8 cellular contexts compared by ENCODE assay signal in the genomic region with DNA sequence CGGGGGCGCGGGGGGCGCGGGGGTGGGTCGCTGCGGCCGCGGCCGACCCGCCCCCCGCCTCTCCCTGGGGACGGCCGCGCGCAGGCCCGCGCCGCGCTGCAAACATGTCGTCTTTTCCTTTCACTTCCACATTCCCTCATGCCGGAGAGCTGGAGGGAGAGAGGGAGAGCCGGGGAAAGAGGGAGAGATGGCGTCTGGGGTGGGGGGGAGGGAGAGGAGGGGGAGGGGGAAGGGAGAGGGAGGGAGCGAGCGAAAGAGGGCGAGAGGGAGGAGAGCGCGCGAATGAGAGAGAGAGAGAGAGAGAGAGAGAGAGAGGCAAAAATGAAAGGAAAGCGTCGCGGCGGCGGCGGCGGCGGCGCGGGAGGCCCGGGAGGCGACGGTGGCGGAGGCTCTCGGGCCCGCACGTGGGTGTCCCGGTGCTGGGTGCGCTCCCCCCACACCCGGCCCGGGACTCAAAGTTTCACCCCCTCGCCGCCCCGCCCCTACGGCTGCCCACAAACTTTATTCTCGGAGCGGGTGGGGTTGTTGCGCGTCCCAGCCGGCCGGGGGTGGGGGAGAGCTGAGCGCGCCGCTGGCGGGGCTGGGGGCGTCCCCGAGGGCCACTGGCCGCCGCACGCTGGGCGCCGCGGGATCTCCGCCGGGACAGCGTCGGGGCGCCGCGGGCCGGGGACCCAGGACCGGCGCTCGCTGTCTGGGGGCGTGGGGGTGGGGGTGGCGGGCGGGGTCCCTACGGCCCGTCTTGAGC. TPM values are rescaled to one million over a fixed set of nuclear protein-coding genes. Genes with fewer than 3 reads are reported as not detected.
A peak's percentile ranks its signal among the peaks of the same experiment; 100 is the strongest.
DNase-seq lines count a peak whose midpoint lies in the region; ATAC-seq and TF ChIP-seq lines count a peak whose summit lies in the region.

No MANE protein-coding gene starts in this region.

- no peaks in the 10 kb centered on the region for H3K36me3 Mint-ChIP-seq in nephron progenitor cell (ENCODE audit: low read depth)

- no peaks in the 10 kb centered on the region for H3K9me3 ChIP-seq in testis

- peaks cover 6% of the 10 kb centered on the region for H3K27me3 Mint-ChIP-seq in nephron progenitor cell (ENCODE audit: low read depth, poor library complexity)

- TF ChIP-seq CTCF in fibroblast of pulmonary artery (IDR thresholded peaks at IDR 0.05; ENCODE audit: low read length, missing control alignments) = no peak
- TF ChIP-seq CTCF in nephron progenitor cell (IDR thresholded peaks at IDR 0.05) = no peak
- no peak for TF ChIP-seq CTCF in testis (IDR thresholded peaks at IDR 0.05)

- WGBS in testis, 2 donors = 0 to 1% methylated on average over 39 to 61 of the region's 89 CpGs

- DNase-seq in GM03348 (ENCODE audit: low spot score) = peak; percentile 85
- DNase-seq in activated T-helper 9 cell treated with anti-CD3 and anti-CD28 coated beads, Interleukin-2, amount 50 U/mL, for 16 hours (ENCODE audit: low read depth) = peak; percentile 56
- peak; percentile 59 for DNase-seq in fibroblast of pulmonary artery (ENCODE audit: low read depth)
- peak; percentile 68 for DNase-seq in nephron progenitor cell
- DNase-seq in testis = peak; percentile 52
- DNase-seq in occipital lobe (lab: John Stamatoyannopoulos, UW) = no peak

- ATAC-seq in HG02610 (IDR thresholded peaks at IDR 0.05; ENCODE audit: unreplicated experiment) = peak; percentile 32

- TF ChIP-seq POLR2A in testis (IDR thresholded peaks at IDR 0.05) = no peak

- no peaks in the 10 kb centered on the region for H3K9me3 Mint-ChIP-seq in nephron progenitor cell

- H3K27me3 ChIP-seq in testis = no peaks in the 10 kb centered on the region

- peak overlapping the region; percentile 92 for H3K4me3 Mint-ChIP-seq in nephron progenitor cell

- H3K4me3 ChIP-seq in fibroblast of pulmonary artery (replicated peaks; ENCODE audit: low read depth, low read length) (peak overlapping the region; percentile 68), testis (peak overlapping the region; percentile 82 to 88)

- no peaks in the 10 kb centered on the region for H3K36me3 ChIP-seq in testis (ENCODE audit: low read depth, missing control alignments)

- peak overlapping the region; percentile 61 for H3K27ac Mint-ChIP-seq in nephron progenitor cell

- H3K27ac ChIP-seq in testis = peak overlapping the region; percentile 87 to 92

- peaks cover 82% of the 10 kb centered on the region for H3K4me1 Mint-ChIP-seq in nephron progenitor cell

- H3K4me1 ChIP-seq in testis = peaks cover 16% of the 10 kb centered on the region

- intact Hi-C loops in testis (cut with DNase I; ENCODE audit: low total_unique reads) = no loop called here

TF ChIP-seq in PFSK-1, 5 proteins besides CTCF, POLR2A, EP300 and RAD21:
- TF ChIP-seq SIN3A (IDR thresholded peaks at IDR 0.05; ENCODE audit: borderline replicate concordance, insufficient read depth, low read length) = no peak
- TF ChIP-seq TAF1 (IDR thresholded peaks at IDR 0.05; ENCODE audit: borderline replicate concordance, insufficient read depth, low read length) = no peak
- 0 out of 2 replicates have a peak, but pooled peaks have one; percentile 14 for TF ChIP-seq POLR2AphosphoS5 (IDR thresholded peaks at IDR 0.05; ENCODE audit: low read depth, low read length)
- no peak for TF ChIP-seq FOXP2 (optimal IDR thresholded peaks at IDR 0.05; ENCODE audit: borderline replicate concordance, extremely low read depth, extremely low read length, insufficient read depth)
TF ChIP-seq in PFSK-1: peak in this region for 1.

RNA-seq across cellular contexts. Expression of a gene that starts 0.7 kb away (rescaled TPM):
- 14.3 TPM for polyA plus RNA-seq in PFSK-1 (2012; ENCODE audit: insufficient read length, low read depth)
- total RNA-seq in testis = 1 to 10 TPM; 7.8 to 9.4 TPM
- polyA plus RNA-seq in testis (ENCODE audit: insufficient read depth, low read depth, low replicate concordance) = 5.7 TPM
- 14.3 TPM for total RNA-seq in occipital lobe
